8 cellular contexts compared by ENCODE assay signal in the genomic region with DNA sequence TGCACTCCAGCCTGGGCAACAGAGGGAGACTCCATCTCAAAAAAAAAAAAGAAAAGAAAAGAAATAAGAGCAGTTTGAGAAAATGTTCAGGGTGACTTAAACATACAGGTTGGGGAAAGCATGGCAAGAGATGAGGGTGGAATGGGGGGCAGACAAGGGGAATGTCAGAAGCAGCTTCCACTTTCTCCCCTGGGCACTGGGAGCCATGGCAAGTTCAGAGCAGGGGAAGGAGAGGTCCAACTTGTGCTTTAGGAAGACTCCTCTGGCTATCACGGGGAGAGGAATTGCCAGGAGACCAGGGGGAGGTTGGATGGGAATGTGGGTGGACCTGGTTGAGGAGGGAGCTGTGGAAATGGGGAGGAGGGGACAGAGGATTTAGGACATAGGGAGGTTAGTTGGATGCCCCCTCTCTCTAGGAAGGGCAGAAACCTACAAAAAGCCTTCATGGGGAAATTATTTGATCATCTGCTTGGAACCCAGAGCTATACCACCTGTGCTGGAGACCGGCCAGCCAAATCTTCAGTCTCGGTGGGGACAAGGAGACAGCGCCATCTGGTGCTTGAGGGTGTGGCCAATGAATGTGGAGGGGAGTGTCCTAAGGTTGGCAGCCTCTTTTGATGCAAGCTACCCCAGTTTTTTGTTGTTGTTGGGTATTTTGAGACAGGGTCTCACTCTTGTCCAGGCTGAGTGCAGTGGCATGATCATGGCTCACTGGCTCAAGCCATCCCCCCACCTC. TPM values are rescaled to one million over a fixed set of nuclear protein-coding genes. Genes with fewer than 3 reads are reported as not detected.
DNase-seq lines count a peak whose midpoint lies in the region; ATAC-seq and TF ChIP-seq lines count a peak whose summit lies in the region.

No MANE protein-coding gene starts in this region.

- no peak overlapping the region for H3K9ac ChIP-seq in PC-3 (ENCODE audit: low read length)

- H3K27ac Mint-ChIP-seq in CD4-positive, alpha-beta memory T cell, result peak overlapping the region in 5 of 7 donors; percentile 22 to 73 (median 57)

- no peak overlapping the region for H3K4me3 Mint-ChIP-seq in CD4-positive, alpha-beta memory T cell

- no peaks in the 10 kb centered on the region for H3K27me3 ChIP-seq in CD4-positive, alpha-beta memory T cell (ENCODE audit: insufficient read depth, low read length)
- H3K27me3 ChIP-seq in PC-3 (ENCODE audit: low read length), result no peaks in the 10 kb centered on the region

- POLR2A ChIA-PET in CD4-positive, alpha-beta memory T cell (lab: Charles Lee; ENCODE audit: partially characterized antibody), result interaction anchor here (0.9 to 1.6 kb wide), 5 partner anchors 31 to 87 kb away, joined by 3 to 5 read pairs (median 5); no protein-coding TSS in a partner anchor
- POLR2A ChIA-PET in PC-3 (lab: Charles Lee; ENCODE audit: unreplicated experiment), result no interaction called here

- no peaks in the 10 kb centered on the region for H4K20me1 ChIP-seq in PC-3 (ENCODE audit: low read length)

- no peaks in the 10 kb centered on the region for H3K4me1 ChIP-seq in CD4-positive, alpha-beta memory T cell (ENCODE audit: insufficient read depth, low read length)
- no peaks in the 10 kb centered on the region for H3K4me1 ChIP-seq in PC-3 (ENCODE audit: insufficient read depth, low read length)

- peak; percentile 63 for TF ChIP-seq CTCF in PC-3 (conservative IDR thresholded peaks at IDR 0.05; ENCODE audit: low read depth, low read length)

- BruUV-seq in PC-3 (replicated peaks; lab: Mats Ljungman, UMichigan), result no TSS peak

- no peaks in the 10 kb centered on the region for H3K9me3 ChIP-seq in CD4-positive, alpha-beta memory T cell (ENCODE audit: control insufficient read depth in 1 of 2, low read length in 2 of 2)
- H3K9me3 ChIP-seq in PC-3 (ENCODE audit: low read length), result no peaks in the 10 kb centered on the region

- no peaks in the 10 kb centered on the region for H3F3A ChIP-seq in PC-3 (ENCODE audit: low read length, unreplicated experiment)

- no peaks in the 10 kb centered on the region for H3K27me3 Mint-ChIP-seq in CD4-positive, alpha-beta memory T cell

- no peaks in the 10 kb centered on the region for H3K9me3 Mint-ChIP-seq in CD4-positive, alpha-beta memory T cell

- H2AFZ ChIP-seq in PC-3 (ENCODE audit: low read length), result no peak overlapping the region

- no peaks in the 10 kb centered on the region for H3K79me2 ChIP-seq in PC-3 (ENCODE audit: low read length)

- H3K9me2 ChIP-seq in PC-3 (replicated peaks; ENCODE audit: low read length), result no peaks in the 10 kb centered on the region

- H3K36me3 Mint-ChIP-seq in CD4-positive, alpha-beta memory T cell, result peaks cover 4 to 26% of the 10 kb centered on the region in 2 donors

- DNase-seq in CD4-positive, alpha-beta memory T cell, result peak; percentile 62 to 80 (median 68)
- peak; percentile 51 for DNase-seq in PC-3
- peak; percentile 76 to 79 for DNase-seq in activated T-cell treated with anti-CD3 and anti-CD28 coated beads, Interleukin-2, amount 50 U/mL, for 48 hours
- peak; percentile 84 for DNase-seq in cardiac septum (ENCODE audit: low spot score)
- DNase-seq in stimulated activated CD4-positive, alpha-beta T cell treated with anti-CD3 and anti-CD28 coated beads, Interleukin-1b, Interleukin-23, amount 100 ng/mL, for 1 hour (ENCODE audit: low read depth in 2 of 2), result peak; percentile 25 to 39
- DNase-seq in LoVo (ENCODE audit: low spot score), result no peak

- H3K4me1 Mint-ChIP-seq in CD4-positive, alpha-beta memory T cell, result peaks cover 6 to 13% (median 10%) of the 10 kb centered on the region in 4 donors

- no peak overlapping the region for H3K27ac ChIP-seq in CD4-positive, alpha-beta memory T cell (ENCODE audit: low read depth, low read length)
- no peak overlapping the region for H3K27ac ChIP-seq in PC-3 (ENCODE audit: low read length)

- CTCF ChIA-PET in CD4-positive, alpha-beta memory T cell (lab: Charles Lee; ENCODE audit: partially characterized antibody), result interaction anchor here (0.6 to 15.7 kb wide), 29 partner anchors 11 to 372 kb away, joined by 3 to 335 read pairs (median 4); a partner anchor contains a TSS
- CTCF ChIA-PET in PC-3 (lab: Charles Lee), result interaction anchor here (0.7 to 0.8 kb wide), 3 partner anchors 20 to 136 kb away, joined by 3 to 4 read pairs (median 4); no protein-coding TSS in a partner anchor

- H3K4me3 ChIP-seq in CD4-positive, alpha-beta memory T cell (ENCODE audit: low read length in 2 of 2), result no peak overlapping the region
- H3K4me3 ChIP-seq in PC-3 (ENCODE audit: low read length), result no peak overlapping the region

- intact Hi-C loops in CD4-positive, alpha-beta memory T cell (cut with micrococcal nuclease), result loop anchor here (1.0 kb wide), 2 partner anchors 49 to 224 kb away; no protein-coding TSS in a partner anchor
- intact Hi-C loops in PC-3 (cut with micrococcal nuclease) (no loop called here), cardiac septum (cut with DNase I) (no loop called here)

- no peak overlapping the region for H3K4me2 ChIP-seq in PC-3 (ENCODE audit: low read length)

- H3K36me3 ChIP-seq in CD4-positive, alpha-beta memory T cell (ENCODE audit: insufficient read depth, low read length), result peaks cover 3% of the 10 kb centered on the region
- no peaks in the 10 kb centered on the region; the same call in 1 of the 2 replicates for H3K36me3 ChIP-seq in PC-3 (ENCODE audit: low read depth, low read length)

- ATAC-seq in HG03175 (IDR thresholded peaks at IDR 0.05; ENCODE audit: unreplicated experiment) (peak; percentile 53), PC-3 (no peak), HG03520 (IDR thresholded peaks at IDR 0.05; ENCODE audit: unreplicated experiment) (no peak)

RNA-seq across cellular contexts. Expression of a gene that starts 7.3 kb away (rescaled TPM):
- total RNA-seq in CD4-positive, alpha-beta memory T cell, result 10 to 100 TPM; 81.2 to 88.8 TPM
- polyA plus RNA-seq in CD4-positive, alpha-beta memory T cell, result 10 to 100 TPM; 13.9 to 23.0 TPM
- total RNA-seq in PC-3 (2014; rRNA removed) (62.7 and 83.9 TPM in 2 replicates), cardiac septum (54.2 TPM)

RNA-seq across cellular contexts. Expression of a gene that starts 7.7 kb away (rescaled TPM):
- total RNA-seq in CD4-positive, alpha-beta memory T cell, result 10 to 100 TPM; 24.4 to 28.9 TPM
- 1 to 10 TPM; 3.0 to 5.7 TPM for polyA plus RNA-seq in CD4-positive, alpha-beta memory T cell
- total RNA-seq in PC-3 (2014; rRNA removed) (14.3 and 18.4 TPM in 2 replicates), cardiac septum (24.2 TPM)

RNA-seq across cellular contexts. Expression of a gene that starts 34.8 kb away (rescaled TPM):
- total RNA-seq in CD4-positive, alpha-beta memory T cell, result 10 to 100 TPM; 20.3 TPM
- polyA plus RNA-seq in CD4-positive, alpha-beta memory T cell, result 10 to 100 TPM in 1 of 2 donors, 1 to 10 TPM in 1; 7.2 to 22.1 TPM
- total RNA-seq in PC-3 (2014; rRNA removed), result 97.4 and 117 TPM in 2 replicates
- total RNA-seq in cardiac septum, result 6.8 TPM

RNA-seq across cellular contexts. Expression of a gene that starts 36.7 kb away (rescaled TPM):
- 100 to 1,000 TPM; 115 to 122 TPM for total RNA-seq in CD4-positive, alpha-beta memory T cell
- polyA plus RNA-seq in CD4-positive, alpha-beta memory T cell, result 10 to 100 TPM; 27.6 to 88.9 TPM
- total RNA-seq in PC-3 (2014; rRNA removed) (24.1 and 32.9 TPM in 2 replicates), cardiac septum (13.3 TPM)
